Comparison of ENCODE assay signal across 28 cellular contexts in the genomic region with DNA sequence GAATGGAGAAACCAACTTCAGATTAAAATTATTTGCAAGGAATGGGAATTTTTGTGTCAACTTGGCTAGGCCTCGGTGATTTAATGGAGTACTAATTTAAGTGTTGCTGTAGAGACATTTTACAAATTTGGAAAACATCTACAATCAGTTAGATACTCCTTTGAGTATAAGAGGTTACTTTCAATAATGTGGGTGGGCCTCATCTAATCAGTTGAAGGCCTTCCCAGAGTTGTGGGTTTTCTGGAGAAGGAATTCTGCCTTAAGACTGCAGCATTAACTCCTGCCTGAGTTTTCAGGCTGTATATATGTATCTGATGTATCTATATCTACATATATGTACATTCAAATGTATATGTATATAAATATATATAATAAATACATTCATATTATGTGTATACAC. TPM values are rescaled to one million over a fixed set of nuclear protein-coding genes. Genes with fewer than 3 reads are reported as not detected.
"Had no signal": no experiment of that assay in that cellular context is flagged by ENCODE, and none has a peak within 500 bp of the region (broad histone marks: within the 10 kb centered on the region; RNA-seq: fewer than 3 reads in every experiment).

No MANE protein-coding gene starts in this region.

- H3K27me3 ChIP-seq: stomach, suprapubic skin, testis, thyroid gland, tibial nerve, transverse colon, upper lobe of left lung, upper lobe of right lung, uterus, vagina had no signal

- ATAC-seq: stimulated activated effector memory CD8-positive, alpha-beta T cell treated with anti-CD3 and anti-CD28 coated beads, Interleukin-12 subunit alpha, Interleukin-12 subunit beta, amount 100 ng/mL, for 72 hours; stimulated activated memory B cell treated with anti-CD40 and anti-IgM and Interleukin-4, amounts not matched to agents 10 μg/mL and 1 μg/mL and 100 μg/mL, for 72 hours; stimulated activated naive B cell treated with anti-CD40 and anti-IgM and Interleukin-4, amounts not matched to agents 10 μg/mL and 1 μg/mL and 100 μg/mL, for 72 hours; stimulated activated naive CD8-positive, alpha-beta T cell treated with anti-CD3 and anti-CD28 coated beads, Interleukin-15, amount 100 ng/mL, for 72 hours; stimulated activated naive CD8-positive, alpha-beta T cell treated with anti-CD3 and anti-CD28 coated beads, Interleukin-15, Interleukin-2, amounts not matched to agents 100 U/mL and 50 U/mL, for 24 hours; upper lobe of right lung had no signal

- FAIRE-seq: urothelium cell line had no signal

- H3K4me3 ChIP-seq: stomach, suprapubic skin, testis, thoracic aorta, thyroid gland, tibial artery, tibial nerve, transverse colon, upper lobe of left lung, upper lobe of right lung, uterus, vagina had no signal

- H3K27ac ChIP-seq: stomach, suprapubic skin, testis, thoracic aorta, thyroid gland, tibial artery, tibial nerve, transverse colon, upper lobe of left lung, upper lobe of right lung, uterus, vagina had no signal

- H3K9me3 ChIP-seq: suprapubic skin, testis, thoracic aorta, thyroid gland, tibial artery, transverse colon, upper lobe of left lung, upper lobe of right lung, uterus, vagina had no signal

- DNase-seq: stimulated activated CD4-positive, alpha-beta T cell treated with anti-CD3 and anti-CD28 coated beads, Interleukin-2, amount 100 ng/mL, for 48 hours; stimulated activated CD4-positive, alpha-beta T cell treated with anti-CD3 and anti-CD28 coated beads, Interleukin-4, amount 100 ng/mL, for 1 hour; stimulated activated CD4-positive, alpha-beta T cell treated with anti-CD3 and anti-CD28 coated beads, Interleukin-4, amount 100 ng/mL, for 24 hours; stimulated activated CD4-positive, alpha-beta T cell treated with anti-CD3 and anti-CD28 coated beads, Interleukin-4, amount 100 ng/mL, for 4 hours; stimulated activated CD8-positive, alpha-beta memory T cell treated with anti-CD3 and anti-CD28 coated beads, Interleukin-4, amount 100 ng/mL, for 48 hours; stimulated activated naive B cell treated with anti-CD40 and anti-IgM and Interleukin-4, amounts not matched to agents 10 μg/mL and 1 μg/mL and 100 μg/mL, for 72 hours; stimulated activated naive CD4-positive, alpha-beta T cell; stimulated activated naive CD4-positive, alpha-beta T cell treated with Interleukin-2 at 50 U/mL for 16 hours; stimulated activated naive CD8-positive, alpha-beta T cell treated with anti-CD3 and anti-CD28 coated beads, Interleukin-15, amount 100 ng/mL, for 72 hours; stimulated activated naive CD8-positive, alpha-beta T cell treated with anti-CD3 and anti-CD28 coated beads, Interleukin-15, Interleukin-2, amounts not matched to agents 100 U/mL and 50 U/mL, for 24 hours; stomach; substantia nigra; testis; thyroid gland; tibial artery; transverse colon; trophoblast cell; upper lobe of left lung; upper lobe of right lung; uterus had no signal

- H3K4me1 ChIP-seq: stomach, testis, thyroid gland, tibial artery, tibial nerve, transverse colon, upper lobe of left lung, upper lobe of right lung, uterus, vagina had no signal

- H3K36me3 ChIP-seq: stomach, suprapubic skin, thoracic aorta, thyroid gland, tibial artery, tibial nerve, transverse colon, upper lobe of left lung, upper lobe of right lung, uterus, vagina had no signal

RNA-seq across cellular contexts. Expression of a gene that starts 47.6 kb away (rescaled TPM):
- total RNA-seq: subcutaneous adipose tissue, thyroid gland, tibial nerve had no signal
